In the genomic region with DNA sequence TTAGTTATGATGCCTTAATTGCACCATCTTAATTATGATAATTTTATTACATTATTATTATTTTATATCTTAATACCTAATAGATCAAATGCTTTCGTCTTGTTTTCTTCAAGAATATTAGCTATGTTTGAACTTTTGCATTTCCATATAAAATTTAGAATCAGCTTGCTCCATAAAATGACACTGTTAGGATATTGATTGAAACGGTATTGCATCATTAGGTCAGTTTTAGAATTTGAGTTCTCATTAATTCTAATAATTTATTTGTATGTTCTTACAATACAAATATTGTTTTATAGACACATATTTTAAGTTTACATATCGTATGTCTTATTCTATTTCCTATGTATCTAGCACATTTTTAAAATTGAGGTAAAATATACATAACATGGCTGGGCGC, we compare ENCODE assay signal across 1 cellular context.
TF ChIP-seq lines count a peak whose summit lies in the region.

No MANE protein-coding gene starts in this region.

TF ChIP-seq in HepG2, 621 proteins besides CTCF, POLR2A, EP300 and RAD21:
- TF ChIP-seq XBP1 (CRISPR knock-in tag; IDR thresholded peaks at IDR 0.05) (no peak), ZBTB14 (CRISPR knock-in tag; IDR thresholded peaks at IDR 0.05) (no peak), CEBPB (IDR thresholded peaks at IDR 0.05; ENCODE audit: borderline replicate concordance, low read depth, low read length) (0 out of 2 replicates have a peak, but pooled peaks have one; percentile 15)
TF ChIP-seq in HepG2: peak in this region for 1.
